ENCODE assay signal across 8 cellular contexts in genomic region chr14:35121026-35121886, GRCh38. TPM values are rescaled to one million over a fixed set of nuclear protein-coding genes. Genes with fewer than 3 reads are reported as not detected.
DNase-seq lines count a peak whose midpoint lies in the region; ATAC-seq and TF ChIP-seq lines count a peak whose summit lies in the region.

No MANE protein-coding gene starts in this region.

- CTCF ChIA-PET in activated CD4-positive, alpha-beta T cell treated with anti-CD3 and anti-CD28 coated beads for 36 hours (lab: Charles Lee): interaction anchor here (0.6 to 2.0 kb wide), 5 partner anchors 19 to 301 kb away, joined by 3 to 7 read pairs (median 3); partner anchors contain the start of gene SRP54
- CTCF ChIA-PET in mammary epithelial cell (lab: Charles Lee; ENCODE audit: low non-redundant PET): interaction anchor here (0.5 kb wide), 1 partner anchor 283 kb away, joined by 4 read pairs; no protein-coding TSS in a partner anchor

- H3K4me1 Mint-ChIP-seq in activated CD4-positive, alpha-beta T cell treated with anti-CD3 and anti-CD28 coated beads for 36 hours: peaks cover 59% of the 10 kb centered on the region

- H3K4me3 ChIP-seq in mammary epithelial cell (replicated peaks in 1 of 3; ENCODE audit: insufficient read depth in 1 of 3, low read depth in 2 of 3, low read length in 3 of 3): peak overlapping the region; percentile 54 to 67 (median 61)
- peak overlapping the region; percentile 79 for H3K4me3 ChIP-seq in lung
- peak overlapping the region; percentile 73 for H3K4me3 ChIP-seq in urinary bladder (ENCODE audit: low read depth, low read length)

- peak overlapping the region; percentile 88 for H2AFZ ChIP-seq in mammary epithelial cell (ENCODE audit: low read depth, low read length)

- peaks cover 36% of the 10 kb centered on the region for H3K79me2 ChIP-seq in mammary epithelial cell (ENCODE audit: insufficient read depth, low read length)

- H3K27me3 ChIP-seq in mammary epithelial cell (ENCODE audit: insufficient read depth, low read length): no peaks in the 10 kb centered on the region
- H3K27me3 ChIP-seq in lung (ENCODE audit: control insufficient read depth, insufficient read depth): no peaks in the 10 kb centered on the region

- H3K27ac Mint-ChIP-seq in activated CD4-positive, alpha-beta T cell treated with anti-CD3 and anti-CD28 coated beads for 36 hours: peak overlapping the region; percentile 99

- peak; percentile 43 for DNase-seq in activated CD4-positive, alpha-beta T cell treated with anti-CD3 and anti-CD28 coated beads for 36 hours
- no peak for DNase-seq in activated CD4-positive, alpha-beta T cell treated with anti-CD3 and anti-CD28 coated beads, Interleukin-2, amount 50 U/mL, for 4 hours
- DNase-seq in NCI-H69 (lab: John Stamatoyannopoulos, UW): peak; percentile 56
- DNase-seq in mammary epithelial cell: no peak
- no peak for DNase-seq in lung (ENCODE audit: low spot score)
- no peak for DNase-seq in NK-92 (lab: John Stamatoyannopoulos, UW; ENCODE audit: unreplicated experiment)

- 3% methylated on average over 23 of the region's 34 CpGs for WGBS in mammary epithelial cell (ENCODE audit: low coverage, missing lambda C conversion rate)
- WGBS in lung, 2 donors: 18 to 21% methylated on average over 34 of the region's 34 CpGs
- 12% methylated on average over 34 of the region's 34 CpGs for WGBS in urinary bladder

- POLR2A ChIA-PET in activated CD4-positive, alpha-beta T cell treated with anti-CD3 and anti-CD28 coated beads for 36 hours (lab: Charles Lee): interaction anchor here (0.7 to 4.3 kb wide), 5 partner anchors 75 to 295 kb away, joined by 3 to 23 read pairs (median 3); partner anchors contain the start of genes FAM177A1, NFKBIA and SRP54

- H3K27ac ChIP-seq in mammary epithelial cell (ENCODE audit: insufficient read depth, low read depth, low read length): peak overlapping the region; percentile 99
- peak overlapping the region; percentile 95 to 97 for H3K27ac ChIP-seq in lung (ENCODE audit: low read depth in 1 of 2, low read length in 1 of 2)
- peak overlapping the region; percentile 98 for H3K27ac ChIP-seq in urinary bladder (ENCODE audit: low read depth)

- H3K27me3 Mint-ChIP-seq in activated CD4-positive, alpha-beta T cell treated with anti-CD3 and anti-CD28 coated beads for 36 hours: no peaks in the 10 kb centered on the region

- no peaks in the 10 kb centered on the region for H3K9me3 Mint-ChIP-seq in activated CD4-positive, alpha-beta T cell treated with anti-CD3 and anti-CD28 coated beads for 36 hours (ENCODE audit: low read depth)

- no peaks in the 10 kb centered on the region for H3K9me3 ChIP-seq in mammary epithelial cell (replicated peaks; ENCODE audit: insufficient read depth, low read length)
- H3K9me3 ChIP-seq in lung (ENCODE audit: control insufficient read depth in 2 of 2, insufficient read depth in 1 of 2, low read length in 1 of 2): no peaks in the 10 kb centered on the region

- H3K9ac ChIP-seq in mammary epithelial cell (ENCODE audit: insufficient read depth, low read length): peak overlapping the region; percentile 99

- no peaks in the 10 kb centered on the region for H4K20me1 ChIP-seq in mammary epithelial cell (ENCODE audit: insufficient read depth, low read length)

- in situ Hi-C loops in mammary epithelial cell (cut with MboI; ENCODE audit: low sequenced_read_pairs in 2 of 2): loop anchor here in 1 of 2 donors (10.0 kb wide), 1 partner anchor 294 kb away; no protein-coding TSS in a partner anchor

- ATAC-seq in activated CD4-positive, alpha-beta T cell treated with anti-CD3 and anti-CD28 coated beads for 36 hours: no peak
- ATAC-seq in lung (ENCODE audit: insufficient read depth, low FRiP score) (no peak), HG03521 (IDR thresholded peaks at IDR 0.05; ENCODE audit: unreplicated experiment) (no peak)

- peak overlapping the region; percentile 87 for H3K4me3 Mint-ChIP-seq in activated CD4-positive, alpha-beta T cell treated with anti-CD3 and anti-CD28 coated beads for 36 hours

- peak overlapping the region; percentile 82 for H3K4me2 ChIP-seq in mammary epithelial cell (ENCODE audit: insufficient read depth, low read depth, low read length)

- peaks cover 11% of the 10 kb centered on the region for H3K4me1 ChIP-seq in mammary epithelial cell (ENCODE audit: insufficient read depth, low read length)
- H3K4me1 ChIP-seq in lung (ENCODE audit: control insufficient read depth in 2 of 2, insufficient read depth in 2 of 2, low read length in 2 of 2): peaks cover 6 to 10% of the 10 kb centered on the region in 2 donors
- H3K4me1 ChIP-seq in urinary bladder (ENCODE audit: insufficient read depth): no peaks in the 10 kb centered on the region

- no peaks in the 10 kb centered on the region for H3K36me3 ChIP-seq in mammary epithelial cell (ENCODE audit: insufficient read depth, low read length)
- H3K36me3 ChIP-seq in lung (ENCODE audit: control insufficient read depth in 2 of 2, insufficient read depth in 2 of 2, low read length in 2 of 2): peaks cover under 1 to 2% of the 10 kb centered on the region in 2 donors
- no peaks in the 10 kb centered on the region for H3K36me3 ChIP-seq in urinary bladder (ENCODE audit: insufficient read depth)

- TSS peak; percentile 66 for BruUV-seq in mammary epithelial cell (replicated peaks; lab: Mats Ljungman, UMichigan)

- TF ChIP-seq CTCF in mammary epithelial cell (conservative IDR thresholded peaks at IDR 0.05 in 1 of 2, IDR thresholded peaks at IDR 0.05 in 1 of 2; ENCODE audit: extremely low read depth in 1 of 2, insufficient read depth in 1 of 2, low read depth in 1 of 2, low read length in 2 of 2) (no peak), lung (IDR thresholded peaks at IDR 0.05; ENCODE audit: control extremely low read depth, extremely low read depth) (no peak)

- peaks cover 36% of the 10 kb centered on the region for H3K36me3 Mint-ChIP-seq in activated CD4-positive, alpha-beta T cell treated with anti-CD3 and anti-CD28 coated beads for 36 hours (ENCODE audit: low read depth)

- dilution Hi-C loops in mammary epithelial cell (cut with HindIII; ENCODE audit: low sequenced_read_pairs): loop anchor here (5.0 kb wide), 1 partner anchor 74 kb away; the partner anchor contains the start of gene FAM177A1

- intact Hi-C loops in activated CD4-positive, alpha-beta T cell treated with anti-CD3 and anti-CD28 coated beads for 36 hours (cut with DNase I, micrococcal nuclease): loop anchor here (2.0 to 5.0 kb wide), 5 partner anchors 190 to 706 kb away; partner anchors contain the start of genes BRMS1L (in 1 of the 2), EAPP (in 1 of the 2) and RALGAPA1 (in 1 of the 2)
- intact Hi-C loops in mammary epithelial cell (cut with micrococcal nuclease): loop anchor here (1.0 to 10.0 kb wide), 3 partner anchors 36 to 246 kb away; partner anchors contain the start of genes BAZ1A and SRP54

RNA-seq across cellular contexts. Expression of gene PPP2R3C, which starts 0.5 kb away (rescaled TPM):
- 10 to 100 TPM; 43.8 to 53.5 TPM for total RNA-seq in activated CD4-positive, alpha-beta T cell treated with anti-CD3 and anti-CD28 coated beads for 36 hours
- total RNA-seq in mammary epithelial cell (10 to 100 TPM; 12.2 to 18.7 TPM), lung (10 to 100 TPM; 23.7 to 42.1 TPM), urinary bladder (66.2 TPM)
- polyA plus RNA-seq in mammary epithelial cell (8.0 TPM), lung (10 to 100 TPM; 19.6 to 31.0 TPM), urinary bladder (28.3 TPM)
- polyA minus RNA-seq in mammary epithelial cell: 10.6 TPM

RNA-seq across cellular contexts. Expression of gene PRORP, which starts 1.1 kb away (rescaled TPM):
- total RNA-seq in activated CD4-positive, alpha-beta T cell treated with anti-CD3 and anti-CD28 coated beads for 36 hours: 10 to 100 TPM; 37.3 to 51.1 TPM
- total RNA-seq in mammary epithelial cell: 10 to 100 TPM; 33.5 to 53.2 TPM
- 45.1 TPM for polyA plus RNA-seq in mammary epithelial cell
- polyA minus RNA-seq in mammary epithelial cell: 48.5 TPM
- total RNA-seq in lung: 10 to 100 TPM; 28.9 to 29.5 TPM
- 10 to 100 TPM; 22.6 to 23.0 TPM for polyA plus RNA-seq in lung
- 28.8 TPM for total RNA-seq in urinary bladder
- 12.4 TPM for polyA plus RNA-seq in urinary bladder

Comparison
In these comparisons a context has a peak if more than half of its experiments do, and no peak if none do; other contexts are left out.
1. DNase-seq: peak in activated CD4-positive, alpha-beta T cell treated with anti-CD3 and anti-CD28 coated beads for 36 hours (single experiment) and NCI-H69 (single experiment); none in activated CD4-positive, alpha-beta T cell treated with anti-CD3 and anti-CD28 coated beads, Interleukin-2, amount 50 U/mL, for 4 hours (0 of 2), mammary epithelial cell (single experiment), lung (single experiment) and NK-92 (single experiment).
2. Peak in every context shown above with its lines, with median percentiles within 50 percentile points of each other: H3K27ac ChIP-seq and H3K4me3 ChIP-seq.